In the genomic region with DNA sequence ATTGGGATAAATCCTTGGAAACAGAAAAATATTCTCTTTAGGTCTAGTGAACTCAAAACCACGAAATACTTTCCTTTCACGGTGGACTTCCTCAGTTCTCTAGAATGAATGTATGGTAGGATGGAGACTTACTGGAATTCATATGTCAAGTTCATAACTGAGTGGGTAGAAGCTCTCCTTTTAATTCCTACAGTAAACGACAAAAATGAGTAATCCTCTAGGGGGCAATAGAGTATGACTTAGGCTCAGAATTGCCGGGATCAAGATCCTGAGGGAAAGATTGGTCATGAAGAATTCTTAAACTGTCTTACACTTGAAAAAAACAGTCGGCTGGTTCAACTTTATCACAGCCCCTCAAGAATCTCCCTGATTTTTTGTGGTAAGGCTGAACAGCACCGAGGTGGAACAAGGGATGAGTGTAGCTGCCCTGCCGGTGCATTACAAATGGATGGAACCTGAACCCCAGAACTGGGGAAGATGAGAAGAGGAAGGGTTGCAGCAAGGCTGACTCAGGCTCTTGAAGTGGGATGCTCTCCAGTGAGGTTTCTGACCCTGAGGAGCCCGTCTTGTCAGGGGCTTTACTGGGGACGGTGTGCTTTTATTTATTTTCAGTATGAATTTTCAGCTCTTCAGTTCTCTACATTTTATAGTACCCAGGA, we compare ENCODE assay signal across 9 cellular contexts.
A peak's percentile ranks its signal among the peaks of the same experiment; 100 is the strongest.
DNase-seq lines count a peak whose midpoint lies in the region; ATAC-seq lines count a peak whose summit lies in the region.
"Had no signal": no experiment of that assay in that cellular context is flagged by ENCODE, and none has a peak within 500 bp of the region (broad histone marks: within the 10 kb centered on the region; RNA-seq: fewer than 3 reads in every experiment).

No MANE protein-coding gene starts in this region.

- ATAC-seq in HG02610 (IDR thresholded peaks at IDR 0.05; ENCODE audit: unreplicated experiment) (no peak), HG02970 (IDR thresholded peaks at IDR 0.05; ENCODE audit: low FRiP score, unreplicated experiment) (no peak)

- DNase-seq in NCI-H146 (lab: John Stamatoyannopoulos, UW) (peak; percentile 14), NCI-H146 treated with DMSO at 0.1 percent for 48 hours (lab: John Stamatoyannopoulos, UW; ENCODE audit: unreplicated experiment) (no peak), OCI-M1 (lab: John Stamatoyannopoulos, UW) (peak; percentile 27), fibroblast of peridontal ligament (ENCODE audit: extremely low read depth) (peak; percentile 88), stromal cell of bone marrow (ENCODE audit: low read depth) (peak; percentile 71), hepatic stellate cell (ENCODE audit: low spot score) (no peak)
- DNase-seq: CD4-positive, CD25-positive, alpha-beta regulatory T cell had no signal

Comparison
In these comparisons a context has a peak if more than half of its experiments do, and no peak if none do; other contexts are left out.
1. DNase-seq: peak in NCI-H146 (single experiment), OCI-M1 (single experiment), fibroblast of peridontal ligament (single experiment) and stromal cell of bone marrow (single experiment); none in NCI-H146 treated with DMSO at 0.1 percent for 48 hours (single experiment) and hepatic stellate cell (single experiment).